In the genomic region with DNA sequence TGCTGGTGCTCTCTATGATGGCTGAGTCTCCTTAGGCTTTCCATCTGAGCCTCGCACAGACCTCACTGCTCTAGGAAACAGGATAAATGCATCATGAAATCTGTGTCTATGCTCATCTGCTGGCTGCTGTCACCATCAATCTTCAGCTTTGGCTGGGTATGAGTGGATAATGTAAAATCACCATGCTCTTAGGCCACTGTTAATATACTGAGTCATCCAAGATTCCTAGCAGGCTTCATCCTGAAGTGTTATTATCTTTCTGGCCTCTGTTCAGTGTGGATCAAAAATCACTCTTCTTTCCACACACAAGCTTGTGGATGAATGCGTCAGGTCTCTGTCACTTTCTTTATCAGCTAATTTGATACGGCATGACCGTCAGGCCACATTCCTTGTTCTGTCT, we compare ENCODE assay signal across 20 cellular contexts.
"Had no signal": no experiment of that assay in that cellular context is flagged by ENCODE, and none has a peak within 500 bp of the region (broad histone marks: within the 10 kb centered on the region; RNA-seq: fewer than 3 reads in every experiment).

No MANE protein-coding gene starts in this region.

- H3K9me3 Mint-ChIP-seq: activated CD4-positive, alpha-beta T cell treated with anti-CD3 and anti-CD28 coated beads, Interleukin-2, amount 10 ng/mL, durations not matched to agents 7 days and 5 days had no signal

- H3K4me3 Mint-ChIP-seq: activated CD4-positive, alpha-beta T cell treated with anti-CD3 and anti-CD28 coated beads, Interleukin-2, amount 10 ng/mL, durations not matched to agents 7 days and 5 days; nephron had no signal

- H3K4me1 Mint-ChIP-seq: activated CD4-positive, alpha-beta T cell treated with anti-CD3 and anti-CD28 coated beads, Interleukin-2, amount 10 ng/mL, durations not matched to agents 7 days and 5 days; nephron had no signal

- H3K27ac ChIP-seq: epithelial cell of prostate, gastrocnemius medialis, right atrium auricular region, transverse colon had no signal

- H3K9me3 ChIP-seq: gastrocnemius medialis, right atrium auricular region, transverse colon had no signal

- H3K27ac Mint-ChIP-seq: activated CD4-positive, alpha-beta T cell treated with anti-CD3 and anti-CD28 coated beads, Interleukin-2, amount 10 ng/mL, durations not matched to agents 7 days and 5 days; nephron; progenitor cell of endocrine pancreas had no signal

- ATAC-seq: gastrocnemius medialis had no signal

- DNase-seq: activated CD4-positive, alpha-beta T cell treated with anti-CD3 and anti-CD28 coated beads, Interleukin-2, amount 10 ng/mL, durations not matched to agents 7 days and 5 days; activated CD4-positive, CD25-positive, alpha-beta regulatory T cell; activated CD8-positive, alpha-beta memory T cell treated with anti-CD3 and anti-CD28 coated beads for 24 hours; activated naive CD4-positive, alpha-beta T cell; aorta; dermis blood vessel endothelial cell; gastrocnemius medialis; islet precursor cell; mesendoderm; nucleus accumbens; small intestine; stimulated activated CD4-positive, alpha-beta T cell treated with anti-CD3 and anti-CD28 coated beads, Interleukin-4, amount 100 ng/mL, for 24 hours; stimulated activated naive CD4-positive, alpha-beta T cell treated with Interleukin-2 at 50 U/mL for 16 hours; substantia nigra; SW 1271; transverse colon had no signal

- H3K4me3 ChIP-seq: gastrocnemius medialis, right atrium auricular region, transverse colon had no signal

- H3K27me3 Mint-ChIP-seq: progenitor cell of endocrine pancreas had no signal

- H3K4me1 ChIP-seq: gastrocnemius medialis, transverse colon had no signal

- H3K36me3 ChIP-seq: gastrocnemius medialis, right atrium auricular region, transverse colon had no signal

- H3K27me3 ChIP-seq: gastrocnemius medialis, right atrium auricular region had no signal
